16 cellular contexts compared by ENCODE assay signal in the genomic region with DNA sequence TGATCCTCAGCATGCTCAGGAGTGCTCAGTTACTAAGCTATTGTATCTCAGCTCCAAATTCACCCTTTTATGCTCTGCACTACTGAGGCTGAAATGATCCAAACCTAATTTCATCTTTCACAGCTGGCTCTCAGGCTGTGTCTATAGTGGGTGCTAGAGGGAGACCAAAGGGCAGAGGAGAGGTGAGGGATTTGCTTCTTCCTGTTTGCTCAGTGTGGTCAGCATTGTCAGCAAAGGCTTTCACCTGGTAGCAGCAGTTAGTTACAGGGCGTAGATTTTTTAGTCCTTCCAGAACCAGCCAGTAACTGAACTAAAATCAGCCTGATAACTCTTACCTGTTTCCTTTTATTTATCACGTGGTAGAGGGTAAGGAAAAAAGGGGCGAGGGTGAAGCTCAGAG.
"Had no signal": no experiment of that assay in that cellular context is flagged by ENCODE, and none has a peak within 500 bp of the region (broad histone marks: within the 10 kb centered on the region; RNA-seq: fewer than 3 reads in every experiment).

No MANE protein-coding gene starts in this region.

- H3K4me3 Mint-ChIP-seq: activated naive CD4-positive, alpha-beta T cell treated with anti-CD3 and anti-CD28 coated beads for 36 hours; central memory CD8-positive, alpha-beta T cell; immature natural killer cell; natural killer cell; stimulated activated effector memory CD8-positive, alpha-beta T cell treated with anti-CD3 and anti-CD28 coated beads, Interleukin-12 subunit alpha, Interleukin-12 subunit beta, amount 100 ng/mL, for 72 hours had no signal

- H3K27me3 Mint-ChIP-seq: central memory CD8-positive, alpha-beta T cell had no signal

- H3K9me3 Mint-ChIP-seq: activated naive CD4-positive, alpha-beta T cell treated with anti-CD3 and anti-CD28 coated beads for 36 hours; central memory CD8-positive, alpha-beta T cell; immature natural killer cell; natural killer cell; stimulated activated effector memory CD8-positive, alpha-beta T cell treated with anti-CD3 and anti-CD28 coated beads, Interleukin-12 subunit alpha, Interleukin-12 subunit beta, amount 100 ng/mL, for 72 hours had no signal

- H3K9me3 ChIP-seq: colonic mucosa, lower lobe of right lung, neutrophil, pancreas, sigmoid colon had no signal

- H3K4me1 Mint-ChIP-seq: central memory CD8-positive, alpha-beta T cell; immature natural killer cell; natural killer cell; stimulated activated effector memory CD8-positive, alpha-beta T cell treated with anti-CD3 and anti-CD28 coated beads, Interleukin-12 subunit alpha, Interleukin-12 subunit beta, amount 100 ng/mL, for 72 hours had no signal

- H3K27ac Mint-ChIP-seq: activated naive CD4-positive, alpha-beta T cell treated with anti-CD3 and anti-CD28 coated beads for 36 hours; natural killer cell; stimulated activated effector memory CD8-positive, alpha-beta T cell treated with anti-CD3 and anti-CD28 coated beads, Interleukin-12 subunit alpha, Interleukin-12 subunit beta, amount 100 ng/mL, for 72 hours had no signal

- ATAC-seq: lower lobe of right lung; natural killer cell; stimulated activated effector memory CD8-positive, alpha-beta T cell treated with anti-CD3 and anti-CD28 coated beads, Interleukin-12 subunit alpha, Interleukin-12 subunit beta, amount 100 ng/mL, for 72 hours had no signal

- H3K27ac ChIP-seq: brain microvascular endothelial cell, colonic mucosa, lower lobe of right lung, neutrophil, pancreas, sigmoid colon had no signal

- H3K4me3 ChIP-seq: colonic mucosa, lower lobe of right lung, pancreas, sigmoid colon had no signal

- DNase-seq: activated CD4-positive, alpha-beta T cell treated with anti-CD3 and anti-CD28 coated beads, Interleukin-2, amount 50 U/mL, for 1 hour; activated naive CD4-positive, alpha-beta T cell treated with anti-CD3 and anti-CD28 coated beads for 36 hours; activated T-cell treated with anti-CD3 and anti-CD28 coated beads for 4 hours; aorta; brain microvascular endothelial cell; colonic mucosa; immature natural killer cell; lower lobe of right lung; natural killer cell; sigmoid colon; stimulated activated CD4-positive, alpha-beta T cell treated with anti-CD3 and anti-CD28 coated beads, Interleukin-4, amount 100 ng/mL, for 24 hours; T-helper 1 cell had no signal
